ENCODE assay signal across 1 cellular context in the genomic region with DNA sequence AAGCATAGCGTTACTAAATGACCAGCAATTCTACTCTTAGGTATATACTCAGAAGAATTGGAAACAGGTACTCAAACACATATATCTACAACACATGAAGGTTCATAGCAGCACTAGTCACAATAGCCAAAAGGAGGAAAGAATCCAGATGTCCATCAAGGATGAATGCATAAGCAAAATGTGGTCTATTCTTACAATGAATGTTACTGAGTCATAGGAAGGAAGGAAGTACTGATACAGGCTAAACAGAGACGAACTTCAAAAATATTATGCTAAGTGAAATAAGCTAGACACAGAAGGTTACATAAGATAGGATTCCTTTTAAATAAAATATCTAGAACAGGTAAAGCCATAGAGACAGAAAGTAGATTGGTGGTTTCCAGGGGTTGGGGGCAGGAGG.
A peak's percentile ranks its signal among the peaks of the same experiment; 100 is the strongest.
TF ChIP-seq lines count a peak whose summit lies in the region.

No MANE protein-coding gene starts in this region.

TF ChIP-seq in endothelial cell of umbilical vein, 7 proteins besides CTCF, POLR2A, EP300 and RAD21 (continued from another document):
- TF ChIP-seq, protein P1, sequence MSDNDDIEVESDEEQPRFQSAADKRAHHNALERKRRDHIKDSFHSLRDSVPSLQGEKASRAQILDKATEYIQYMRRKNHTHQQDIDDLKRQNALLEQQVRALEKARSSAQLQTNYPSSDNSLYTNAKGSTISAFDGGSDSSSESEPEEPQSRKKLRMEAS (IDR thresholded peaks at IDR 0.05; ENCODE audit: insufficient read depth, insufficient read length), result no peak
- TF ChIP-seq POLR2AphosphoS5 (IDR thresholded peaks at IDR 0.05; ENCODE audit: insufficient read depth, low read depth, low read length) (peak; percentile 51), GATA2 (IDR thresholded peaks at IDR 0.05; ENCODE audit: insufficient read depth, insufficient read length, low read depth, low read length) (peak; percentile 59), FOS (IDR thresholded peaks at IDR 0.05; ENCODE audit: borderline replicate concordance, insufficient read depth, low read length) (peak; percentile 80)
TF ChIP-seq in endothelial cell of umbilical vein: peak in this region for 4.
